In genomic region chr2:34836361-34836760, GRCh38 we compare ENCODE assay signal across 24 cellular contexts.
DNase-seq lines count a peak whose midpoint lies in the region; ATAC-seq, FAIRE-seq and TF ChIP-seq lines count a peak whose summit lies in the region.
"Had no signal": no experiment of that assay in that cellular context is flagged by ENCODE, and none has a peak within 500 bp of the region (broad histone marks: within the 10 kb centered on the region; RNA-seq: fewer than 3 reads in every experiment).

No MANE protein-coding gene starts in this region.

- H3K36me3 ChIP-seq in bronchial epithelial cell (ENCODE audit: control insufficient read depth, insufficient read depth, low read length) = no peaks in the 10 kb centered on the region
- no peaks in the 10 kb centered on the region for H3K36me3 ChIP-seq in mesendoderm (ENCODE audit: control insufficient read depth, insufficient read depth, low read length)
- H3K36me3 ChIP-seq: BE2C, BLaER1 had no signal

- no peak overlapping the region for H2AK5ac ChIP-seq in mesendoderm (ENCODE audit: low read length)

- peaks cover 10% of the 10 kb centered on the region for H3K36me3 Mint-ChIP-seq in natural killer cell treated with Interleukin-12 subunit alpha and Interleukin-12 subunit beta and Interleukin-15 and Interleukin-18, amount 100 ng/mL, for 72 hours
- H3K36me3 Mint-ChIP-seq in activated T-helper 2 cell treated with anti-CD3 and anti-CD28 coated beads, Interferon-gamma antibody, Interleukin-2, Interleukin-4, amounts not matched to agents 10 μg/mL and 5 μg/mL and 100 μg/mL, durations not matched to agents 14 hours and 24 hours and 36 hours (ENCODE audit: low read depth) = no peaks in the 10 kb centered on the region
- H3K36me3 Mint-ChIP-seq: CD14-positive monocyte; CD4-positive, alpha-beta memory T cell; CD4-positive, CD25-positive, alpha-beta regulatory T cell; CD8-positive, alpha-beta memory T cell had no signal

- no peak overlapping the region for H3K23ac ChIP-seq in mesendoderm (ENCODE audit: low read length)

- H3K56ac ChIP-seq in mesendoderm (ENCODE audit: low read length) = no peak overlapping the region

- H2BK15ac ChIP-seq in mesendoderm (replicated peaks; ENCODE audit: low read depth) = no peak overlapping the region

- peak; percentile 54 for ATAC-seq in foreskin keratinocyte
- no peak for ATAC-seq in natural killer cell treated with Interleukin-12 subunit alpha and Interleukin-12 subunit beta and Interleukin-15 and Interleukin-18, amount 100 ng/mL, for 72 hours

- H3K4ac ChIP-seq in mesendoderm (ENCODE audit: low read depth, low read length) = no peak overlapping the region

- no peaks in the 10 kb centered on the region for H3K79me2 ChIP-seq in mesendoderm (ENCODE audit: control insufficient read depth, insufficient read depth, low read length)

- H3K27ac ChIP-seq in foreskin keratinocyte (no peak overlapping the region), mesendoderm (ENCODE audit: low read depth, low read length) (no peak overlapping the region)
- H3K27ac ChIP-seq: BLaER1 had no signal

- H3K27me3 Mint-ChIP-seq in natural killer cell treated with Interleukin-12 subunit alpha and Interleukin-12 subunit beta and Interleukin-15 and Interleukin-18, amount 100 ng/mL, for 72 hours = no peaks in the 10 kb centered on the region
- no peaks in the 10 kb centered on the region for H3K27me3 Mint-ChIP-seq in activated T-helper 2 cell treated with anti-CD3 and anti-CD28 coated beads, Interferon-gamma antibody, Interleukin-2, Interleukin-4, amounts not matched to agents 10 μg/mL and 5 μg/mL and 100 μg/mL, durations not matched to agents 14 hours and 24 hours and 36 hours (ENCODE audit: low read depth)
- H3K27me3 Mint-ChIP-seq: CD4-positive, alpha-beta memory T cell; CD4-positive, CD25-positive, alpha-beta regulatory T cell; CD8-positive, alpha-beta memory T cell had no signal

- no peak overlapping the region for H4K8ac ChIP-seq in mesendoderm (ENCODE audit: low read depth, low read length)

- H4K5ac ChIP-seq in mesendoderm (ENCODE audit: low read length) = no peak overlapping the region

- H3K4me3 ChIP-seq in bronchial epithelial cell (ENCODE audit: low read depth, low read length) (no peak overlapping the region), mesendoderm (ENCODE audit: low read length) (no peak overlapping the region)
- H3K4me3 ChIP-seq: BLaER1 had no signal

- H2BK5ac ChIP-seq in mesendoderm (ENCODE audit: low read length) = no peak overlapping the region

- no peak overlapping the region for H3K4me2 ChIP-seq in mesendoderm (ENCODE audit: low read length)
- H3K4me2 ChIP-seq: BLaER1 had no signal

- H2BK120ac ChIP-seq in mesendoderm (ENCODE audit: low read depth, low read length) = no peak overlapping the region

- H3K18ac ChIP-seq in mesendoderm (ENCODE audit: low read length) = no peak overlapping the region

- no peak overlapping the region for H3K27ac Mint-ChIP-seq in natural killer cell treated with Interleukin-12 subunit alpha and Interleukin-12 subunit beta and Interleukin-15 and Interleukin-18, amount 100 ng/mL, for 72 hours
- H3K27ac Mint-ChIP-seq in activated T-helper 2 cell treated with anti-CD3 and anti-CD28 coated beads, Interferon-gamma antibody, Interleukin-2, Interleukin-4, amounts not matched to agents 10 μg/mL and 5 μg/mL and 100 μg/mL, durations not matched to agents 14 hours and 24 hours and 36 hours = no peak overlapping the region
- H3K27ac Mint-ChIP-seq: CD14-positive monocyte; CD4-positive, alpha-beta memory T cell; CD4-positive, CD25-positive, alpha-beta regulatory T cell; CD8-positive, alpha-beta memory T cell had no signal

- no peak overlapping the region for H3K9ac ChIP-seq in mesendoderm (ENCODE audit: low read length)
- H3K9ac ChIP-seq: BLaER1 had no signal

- DNase-seq in bronchial epithelial cell (ENCODE audit: low read depth) (peak; percentile 31), foreskin keratinocyte (peak; percentile 59 to 78), mesendoderm (no peak)
- no peak for DNase-seq in natural killer cell treated with Interleukin-12 subunit alpha and Interleukin-12 subunit beta and Interleukin-15 and Interleukin-18, amount 100 ng/mL, for 72 hours (ENCODE audit: low spot score)
- no peak for DNase-seq in activated T-helper 2 cell treated with anti-CD3 and anti-CD28 coated beads, Interferon-gamma antibody, Interleukin-2, Interleukin-4, amounts not matched to agents 10 μg/mL and 5 μg/mL and 100 μg/mL, durations not matched to agents 14 hours and 24 hours and 36 hours (ENCODE audit: low spot score)
- DNase-seq: 8988T; ACHN; BE2C; C1 segment of cervical spinal cord; CD4-positive, alpha-beta memory T cell; CD4-positive, CD25-positive, alpha-beta regulatory T cell; CD8-positive, alpha-beta memory T cell; COR-L47; DMS 273 treated with DMSO at 0.1 percent for 48 hours; DMS153; DMS53; DMS79 treated with DMSO at 0.1 percent for 48 hours; GF-D8 had no signal

- TF ChIP-seq CTCF in bronchial epithelial cell (IDR thresholded peaks at IDR 0.05; ENCODE audit: insufficient read depth, low read length, severe bottlenecking) (no peak), foreskin keratinocyte (conservative IDR thresholded peaks at IDR 0.05) (no peak)

- intact Hi-C loops in activated T-helper 2 cell treated with anti-CD3 and anti-CD28 coated beads, Interferon-gamma antibody, Interleukin-2, Interleukin-4, amounts not matched to agents 10 μg/mL and 5 μg/mL and 100 μg/mL, durations not matched to agents 14 hours and 24 hours and 36 hours (cut with micrococcal nuclease) = no loop called here

- no peaks in the 10 kb centered on the region for H3K79me1 ChIP-seq in mesendoderm (ENCODE audit: low read length)

- H3K4me1 Mint-ChIP-seq in natural killer cell treated with Interleukin-12 subunit alpha and Interleukin-12 subunit beta and Interleukin-15 and Interleukin-18, amount 100 ng/mL, for 72 hours (ENCODE audit: low read depth in 2 of 2) = no peaks in the 10 kb centered on the region
- no peaks in the 10 kb centered on the region for H3K4me1 Mint-ChIP-seq in activated T-helper 2 cell treated with anti-CD3 and anti-CD28 coated beads, Interferon-gamma antibody, Interleukin-2, Interleukin-4, amounts not matched to agents 10 μg/mL and 5 μg/mL and 100 μg/mL, durations not matched to agents 14 hours and 24 hours and 36 hours (ENCODE audit: low read depth)
- H3K4me1 Mint-ChIP-seq: CD14-positive monocyte; CD4-positive, alpha-beta memory T cell; CD4-positive, CD25-positive, alpha-beta regulatory T cell; CD8-positive, alpha-beta memory T cell had no signal

- no peaks in the 10 kb centered on the region for H3K27me3 ChIP-seq in bronchial epithelial cell (ENCODE audit: control insufficient read depth, insufficient read depth, low read length)
- H3K27me3 ChIP-seq in foreskin keratinocyte = no peaks in the 10 kb centered on the region
- no peaks in the 10 kb centered on the region for H3K27me3 ChIP-seq in mesendoderm (ENCODE audit: insufficient read depth, low read length, poor library complexity)
- H3K27me3 ChIP-seq: BE2C, BLaER1 had no signal

- no peak for FAIRE-seq in bronchial epithelial cell (lab: Jason Lieb, UNC)
- FAIRE-seq: A204.1, G401.6, GM12891, GM19239 had no signal

- no peak overlapping the region for H3K4me3 Mint-ChIP-seq in natural killer cell treated with Interleukin-12 subunit alpha and Interleukin-12 subunit beta and Interleukin-15 and Interleukin-18, amount 100 ng/mL, for 72 hours
- H3K4me3 Mint-ChIP-seq in activated T-helper 2 cell treated with anti-CD3 and anti-CD28 coated beads, Interferon-gamma antibody, Interleukin-2, Interleukin-4, amounts not matched to agents 10 μg/mL and 5 μg/mL and 100 μg/mL, durations not matched to agents 14 hours and 24 hours and 36 hours (ENCODE audit: low read depth) = no peak overlapping the region
- H3K4me3 Mint-ChIP-seq: CD14-positive monocyte; CD4-positive, alpha-beta memory T cell; CD4-positive, CD25-positive, alpha-beta regulatory T cell; CD8-positive, alpha-beta memory T cell had no signal

- 100% methylated on average over 1 of the region's 1 CpG for WGBS in mesendoderm (ENCODE audit: extremely low coverage, insufficient coverage, low lambda C conversion rate)

- H3K4me1 ChIP-seq in foreskin keratinocyte = no peaks in the 10 kb centered on the region
- no peaks in the 10 kb centered on the region for H3K4me1 ChIP-seq in mesendoderm (ENCODE audit: control insufficient read depth, low read depth, low read length)
- H3K4me1 ChIP-seq: BE2C, BLaER1 had no signal

- H3K9me3 Mint-ChIP-seq in natural killer cell treated with Interleukin-12 subunit alpha and Interleukin-12 subunit beta and Interleukin-15 and Interleukin-18, amount 100 ng/mL, for 72 hours = peaks cover 38% of the 10 kb centered on the region
- peaks cover 37% of the 10 kb centered on the region for H3K9me3 Mint-ChIP-seq in activated T-helper 2 cell treated with anti-CD3 and anti-CD28 coated beads, Interferon-gamma antibody, Interleukin-2, Interleukin-4, amounts not matched to agents 10 μg/mL and 5 μg/mL and 100 μg/mL, durations not matched to agents 14 hours and 24 hours and 36 hours

Comparison
In these comparisons a context has a peak if more than half of its experiments do, and no peak if none do; other contexts are left out.
1. DNase-seq: peak in bronchial epithelial cell (single experiment) and foreskin keratinocyte (2 of 2); none in mesendoderm (single experiment), natural killer cell treated with Interleukin-12 subunit alpha and Interleukin-12 subunit beta and Interleukin-15 and Interleukin-18, amount 100 ng/mL, for 72 hours (single experiment) and activated T-helper 2 cell treated with anti-CD3 and anti-CD28 coated beads, Interferon-gamma antibody, Interleukin-2, Interleukin-4, amounts not matched to agents 10 μg/mL and 5 μg/mL and 100 μg/mL, durations not matched to agents 14 hours and 24 hours and 36 hours (single experiment).